ENCODE assay signal across 18 cellular contexts in genomic region chr1:53893999-53894636, GRCh38. TPM values are rescaled to one million over a fixed set of nuclear protein-coding genes. Genes with fewer than 3 reads are reported as not detected.
DNase-seq lines count a peak whose midpoint lies in the region; ATAC-seq, FAIRE-seq and TF ChIP-seq lines count a peak whose summit lies in the region.
"Had no signal": no experiment of that assay in that cellular context is flagged by ENCODE, and none has a peak within 500 bp of the region (broad histone marks: within the 10 kb centered on the region; RNA-seq: fewer than 3 reads in every experiment).

Gene DIO1, plus strand, starts transcription at chr1:53894187. Its CDS starts 24 bp downstream, at chr1:53894211.

- peaks cover 12% of the 10 kb centered on the region for H3K27me3 Mint-ChIP-seq in activated T-cell treated with anti-CD3 and anti-CD28 coated beads, Interleukin-2, amount 50 U/mL, for 72 hours (ENCODE audit: low read depth)
- peaks cover 9% of the 10 kb centered on the region for H3K27me3 Mint-ChIP-seq in stimulated activated naive CD8-positive, alpha-beta T cell treated with anti-CD3 and anti-CD28 coated beads, Interleukin-15, amount 100 ng/mL, for 72 hours

- no peak for FAIRE-seq in kidney (lab: Jason Lieb, UNC)
- no peak for FAIRE-seq in pancreas (lab: Jason Lieb, UNC)
- FAIRE-seq: H54, TTC549 had no signal

- H3K36me3 ChIP-seq in MM.1S (replicated peaks; ENCODE audit: insufficient read depth, low read length) (no peaks in the 10 kb centered on the region), kidney (ENCODE audit: control insufficient read depth in 1 of 2, insufficient read depth in 2 of 2, low read length in 2 of 2) (no peaks in the 10 kb centered on the region), pancreas (no peaks in the 10 kb centered on the region)
- H3K36me3 ChIP-seq: thoracic aorta had no signal

- no peak for TF ChIP-seq CTCF in MM.1S (IDR thresholded peaks at IDR 0.05; ENCODE audit: low read length)
- TF ChIP-seq CTCF in kidney (IDR thresholded peaks at IDR 0.05; ENCODE audit: borderline replicate concordance, extremely low read depth, insufficient read depth): no peak
- TF ChIP-seq CTCF in pancreas (IDR thresholded peaks at IDR 0.05): no peak

- peaks cover under 1% of the 10 kb centered on the region in 2 donors for H3K36me3 Mint-ChIP-seq in activated T-cell treated with anti-CD3 and anti-CD28 coated beads, Interleukin-2, amount 50 U/mL, for 72 hours (ENCODE audit: insufficient read depth in 2 of 2)

- H3K79me2 ChIP-seq in MM.1S (ENCODE audit: low read length): peaks cover 5% of the 10 kb centered on the region

- no peak within 1 kb of the TSS for H3K4me3 Mint-ChIP-seq in activated T-cell treated with anti-CD3 and anti-CD28 coated beads, Interleukin-2, amount 50 U/mL, for 72 hours
- no peak within 1 kb of the TSS for H3K4me3 Mint-ChIP-seq in stimulated activated naive CD8-positive, alpha-beta T cell treated with anti-CD3 and anti-CD28 coated beads, Interleukin-15, amount 100 ng/mL, for 72 hours

- H3K4me2 ChIP-seq in MM.1S (ENCODE audit: low read depth, low read length): no peak within 1 kb of the TSS
- H3K4me2 ChIP-seq: SK-N-SH had no signal

- no peak for ATAC-seq in activated T-cell treated with anti-CD3 and anti-CD28 coated beads, Interleukin-2, amount 50 U/mL, for 72 hours (replicated peaks in 1 of 2)
- ATAC-seq in stimulated activated naive CD8-positive, alpha-beta T cell treated with anti-CD3 and anti-CD28 coated beads, Interleukin-15, amount 100 ng/mL, for 72 hours: peak; percentile 53
- ATAC-seq in HG03342 (IDR thresholded peaks at IDR 0.05; ENCODE audit: unreplicated experiment): no peak
- no peak for ATAC-seq in GM18858 (IDR thresholded peaks at IDR 0.05; ENCODE audit: unreplicated experiment)
- ATAC-seq in pancreas: no peak

- no peak within 1 kb of the TSS for H3K9ac ChIP-seq in MM.1S (ENCODE audit: low read length)
- H3K9ac ChIP-seq in kidney (ENCODE audit: low read length in 2 of 2): peak within 1 kb of the TSS in 1 of 2 donors; percentile 81
- H3K9ac ChIP-seq: SK-N-SH had no signal

- H3K27me3 ChIP-seq in MM.1S (replicated peaks; ENCODE audit: insufficient read depth, low read length): no peaks in the 10 kb centered on the region
- H3K27me3 ChIP-seq in pancreas: no peaks in the 10 kb centered on the region
- H3K27me3 ChIP-seq: dorsolateral prefrontal cortex had no signal

- DNase-seq in activated T-cell treated with anti-CD3 and anti-CD28 coated beads, Interleukin-2, amount 50 U/mL, for 72 hours: peak; percentile 8 to 38
- no peak for DNase-seq in activated T-cell treated with anti-CD3 and anti-CD28 coated beads, Interleukin-2, amount 50 U/mL, for 48 hours
- DNase-seq in MM.1S (no peak), kidney (no peak), pancreas (no peak)
- DNase-seq in stimulated activated naive CD8-positive, alpha-beta T cell treated with anti-CD3 and anti-CD28 coated beads, Interleukin-15, amount 100 ng/mL, for 72 hours: peak in 1 of 2 donors; percentile 57
- DNase-seq: activated naive CD4-positive, alpha-beta T cell treated with anti-CD3 and anti-CD28 coated beads, Interleukin-2, amount 50 U/mL, for 16 hours; dorsolateral prefrontal cortex; NCI-H1105 treated with DMSO at 0.1 percent for 48 hours; SK-N-SH; stimulated activated CD8-positive, alpha-beta memory T cell treated with anti-CD3 and anti-CD28 coated beads, Interleukin-4, amount 100 ng/mL, for 48 hours had no signal

- 0 out of 2 replicates have a peak within 1 kb of the TSS, but pooled peaks have one; percentile 34 for H2AFZ ChIP-seq in MM.1S (ENCODE audit: low read length)

- H4K20me1 ChIP-seq in MM.1S (ENCODE audit: insufficient read depth, low read length): no peaks in the 10 kb centered on the region

- 54 to 64% methylated on average over 14 of the region's 14 CpGs for WGBS in pancreas, 2 donors

- H3K4me3 ChIP-seq in MM.1S (ENCODE audit: low read length) (no peak within 1 kb of the TSS), kidney (ENCODE audit: low read length in 2 of 2) (peak within 1 kb of the TSS; percentile 85 to 86), pancreas (no peak within 1 kb of the TSS)
- H3K4me3 ChIP-seq: dorsolateral prefrontal cortex, thoracic aorta had no signal

- peaks cover 11% of the 10 kb centered on the region for H3F3A ChIP-seq in MM.1S (ENCODE audit: insufficient read depth, low read length)

- peaks cover 11% of the 10 kb centered on the region; the same call in 1 of the 2 replicates for H3K4me1 ChIP-seq in MM.1S (ENCODE audit: low read length)
- H3K4me1 ChIP-seq in kidney (ENCODE audit: control insufficient read depth in 1 of 2, insufficient read depth in 1 of 2, low read depth in 1 of 2, low read length in 2 of 2): peaks cover 7 to 11% of the 10 kb centered on the region in 2 donors
- H3K4me1 ChIP-seq in pancreas: peaks cover 0 to 7% (median 4%) of the 10 kb centered on the region in 3 donors

- H3K9me3 ChIP-seq in MM.1S (replicated peaks; ENCODE audit: insufficient read depth, low read length): no peaks in the 10 kb centered on the region
- H3K9me3 ChIP-seq in kidney (ENCODE audit: control insufficient read depth in 1 of 2, low read length in 2 of 2): no peaks in the 10 kb centered on the region
- no peaks in the 10 kb centered on the region for H3K9me3 ChIP-seq in pancreas
- H3K9me3 ChIP-seq: SK-N-SH, thoracic aorta had no signal

- intact Hi-C loops in kidney (cut with DNase I): loop anchor here (10.0 kb wide), 1 partner anchor 51 kb away; the partner anchor contains the start of genes IFT25 and LRRC42
- intact Hi-C loops in pancreas (cut with DNase I): no loop called here

- H3K27ac Mint-ChIP-seq in activated T-cell treated with anti-CD3 and anti-CD28 coated beads, Interleukin-2, amount 50 U/mL, for 72 hours: no peak within 1 kb of the TSS
- no peak within 1 kb of the TSS for H3K27ac Mint-ChIP-seq in stimulated activated naive CD8-positive, alpha-beta T cell treated with anti-CD3 and anti-CD28 coated beads, Interleukin-15, amount 100 ng/mL, for 72 hours

- H3K9me3 Mint-ChIP-seq in activated T-cell treated with anti-CD3 and anti-CD28 coated beads, Interleukin-2, amount 50 U/mL, for 72 hours: no peaks in the 10 kb centered on the region
- H3K9me3 Mint-ChIP-seq in stimulated activated naive CD8-positive, alpha-beta T cell treated with anti-CD3 and anti-CD28 coated beads, Interleukin-15, amount 100 ng/mL, for 72 hours: no peaks in the 10 kb centered on the region

- no peaks in the 10 kb centered on the region for H3K9me2 ChIP-seq in MM.1S (replicated peaks; ENCODE audit: insufficient read depth, low read length)
- H3K9me2 ChIP-seq: SK-N-SH had no signal

- no peak within 1 kb of the TSS for H3K27ac ChIP-seq in MM.1S (ENCODE audit: low read length)
- H3K27ac ChIP-seq in kidney (ENCODE audit: low read depth in 2 of 2, low read length in 2 of 2): peak within 1 kb of the TSS; percentile 61 to 63
- H3K27ac ChIP-seq in pancreas: peak within 1 kb of the TSS in 1 of 4 donors; percentile 2

- H3K4me1 Mint-ChIP-seq in activated T-cell treated with anti-CD3 and anti-CD28 coated beads, Interleukin-2, amount 50 U/mL, for 72 hours (ENCODE audit: low read depth): peaks cover 45% of the 10 kb centered on the region
- H3K4me1 Mint-ChIP-seq in stimulated activated naive CD8-positive, alpha-beta T cell treated with anti-CD3 and anti-CD28 coated beads, Interleukin-15, amount 100 ng/mL, for 72 hours: peaks cover 35% of the 10 kb centered on the region

RNA-seq across cellular contexts. Expression of gene DIO1, which starts in this region (rescaled TPM):
- not detected for total RNA-seq in activated T-cell treated with anti-CD3 and anti-CD28 coated beads, Interleukin-2, amount 50 U/mL, for 72 hours
- total RNA-seq in kidney: 2.9 TPM
- polyA plus RNA-seq in kidney (ENCODE audit: insufficient read depth, low read depth, low replicate concordance): 40.6 TPM
- total RNA-seq in pancreas: not detected
- under 1 TPM in 1 of 2 donors, not detected in 1; 0.09 TPM for polyA plus RNA-seq in pancreas
- total RNA-seq: OCI-LY7, renal cortical epithelial cell, thoracic aorta had no signal
- polyA plus RNA-seq: SK-N-SH had no signal

Comparison
In these comparisons a context has a peak if more than half of its experiments do, and no peak if none do; other contexts are left out.
1. RNA of gene DIO1 (polyA plus RNA-seq): 40.6 TPM in kidney (single experiment); 0.09 TPM in pancreas; every median in the first group is over 10 times any median in the second.
2. Peak in DNase-seq in activated T-cell treated with anti-CD3 and anti-CD28 coated beads, Interleukin-2, amount 50 U/mL, for 72 hours; RNA of the gene not detected or under 1 TPM.
3. H3K4me3 ChIP-seq: peak in kidney (2 of 2); none in MM.1S (single experiment) and pancreas (0 of 4).